In genomic region chr17:28902819-28903545, GRCh38 we compare ENCODE assay signal across 1 cellular context.
TF ChIP-seq lines count a peak whose summit lies in the region.

DHRS13 (minus strand) TSS chr17:28903079; CDS start chr17:28902944, 135 bp downstream.

TF ChIP-seq in HepG2, 621 proteins besides CTCF, POLR2A, EP300 and RAD21 (continued from another document and continues in another):
- no peak; the same call in 1 of the 2 replicates for TF ChIP-seq HMGXB3 (CRISPR knock-in tag; IDR thresholded peaks at IDR 0.05; ENCODE audit: borderline replicate concordance)
- 0 out of 2 replicates have a peak, but pooled peaks have one; percentile 19 for TF ChIP-seq RFXANK (CRISPR knock-in tag; IDR thresholded peaks at IDR 0.05)
- TF ChIP-seq KLF16 (CRISPR knock-in tag; IDR thresholded peaks at IDR 0.05) = peak in 1 of 2 experiments; percentile 76; a peak in 2 of 4 replicates
- TF ChIP-seq SMC3 (IDR thresholded peaks at IDR 0.05; ENCODE audit: low read length) = peak; percentile 9; the same call in 1 of the 2 replicates
- no peak; the same call in 1 of the 2 replicates for TF ChIP-seq ZNF639 (CRISPR knock-in tag; conservative IDR thresholded peaks at IDR 0.05)
- peak; percentile 71; the same call in 1 of the 2 replicates for TF ChIP-seq RXRB (CRISPR knock-in tag; IDR thresholded peaks at IDR 0.05; ENCODE audit: borderline replicate concordance)
- TF ChIP-seq CAMTA2 (CRISPR knock-in tag; IDR thresholded peaks at IDR 0.05; ENCODE audit: borderline replicate concordance) = peak; percentile 22; the same call in 1 of the 2 replicates
- no peak for TF ChIP-seq SNAI1 (CRISPR knock-in tag; IDR thresholded peaks at IDR 0.05; ENCODE audit: borderline replicate concordance)
- TF ChIP-seq MIER3 (CRISPR knock-in tag; IDR thresholded peaks at IDR 0.05; ENCODE audit: borderline replicate concordance) = peak; percentile 90; the same call in 1 of the 2 replicates
- TF ChIP-seq ZNF616 (CRISPR knock-in tag; IDR thresholded peaks at IDR 0.05; ENCODE audit: low read depth) = no peak
- peak; percentile 91 for TF ChIP-seq MTA1 (CRISPR knock-in tag; IDR thresholded peaks at IDR 0.05; ENCODE audit: borderline replicate concordance)
- TF ChIP-seq FOXJ3 (CRISPR knock-in tag; IDR thresholded peaks at IDR 0.05; ENCODE audit: borderline replicate concordance) = no peak
- peak; percentile 92; the same call in 1 of the 2 replicates for TF ChIP-seq ZNF563 (CRISPR knock-in tag; IDR thresholded peaks at IDR 0.05)
- TF ChIP-seq ZNF274 (CRISPR knock-in tag; IDR thresholded peaks at IDR 0.05) = peak; percentile 25; the same call in 1 of the 2 replicates
- peak; percentile 97 for TF ChIP-seq SPEN (CRISPR knock-in tag; IDR thresholded peaks at IDR 0.05; ENCODE audit: low read depth)
- TF ChIP-seq KMT2B (CRISPR knock-in tag; IDR thresholded peaks at IDR 0.05) = peak; percentile 77; the same call in 1 of the 2 replicates
- TF ChIP-seq ZNF234 (CRISPR knock-in tag; conservative IDR thresholded peaks at IDR 0.05) = no peak
- TF ChIP-seq ZNF503 (CRISPR knock-in tag; IDR thresholded peaks at IDR 0.05) = 0 out of 2 replicates have a peak, but pooled peaks have one; percentile 31
- TF ChIP-seq SOX13 (IDR thresholded peaks at IDR 0.05) = 0 out of 2 replicates have a peak, but pooled peaks have one; percentile 16
- TF ChIP-seq SOX13 (CRISPR knock-in tag; conservative IDR thresholded peaks at IDR 0.05 in 1 of 2, IDR thresholded peaks at IDR 0.05 in 1 of 2) = peak in 1 of 2 experiments; percentile 64; a peak in 1 of 4 replicates
- TF ChIP-seq MEIS2 (CRISPR knock-in tag; IDR thresholded peaks at IDR 0.05) = no peak
- TF ChIP-seq ZNF691 (CRISPR knock-in tag; IDR thresholded peaks at IDR 0.05; ENCODE audit: borderline replicate concordance, low read depth) = peak; percentile 94
- no peak for TF ChIP-seq CERS6 (CRISPR knock-in tag; IDR thresholded peaks at IDR 0.05)
- TF ChIP-seq TFE3 (CRISPR knock-in tag; IDR thresholded peaks at IDR 0.05) = peak; percentile 58; the same call in 1 of the 2 replicates
- TF ChIP-seq ZMYM4 (CRISPR knock-in tag; IDR thresholded peaks at IDR 0.05) = peak; percentile 94
- peak; percentile 55; the same call in 1 of the 2 replicates for TF ChIP-seq DR1 (CRISPR knock-in tag; IDR thresholded peaks at IDR 0.05)
- TF ChIP-seq SIN3A (IDR thresholded peaks at IDR 0.05; ENCODE audit: borderline replicate concordance, low read depth, low read length) = peak; percentile 89; the same call in 1 of the 2 replicates
- 0 out of 2 replicates have a peak, but pooled peaks have one; percentile 58 for TF ChIP-seq ZNF280B (CRISPR knock-in tag; IDR thresholded peaks at IDR 0.05; ENCODE audit: borderline replicate concordance)
- peak; percentile 92 for TF ChIP-seq HDAC2 (CRISPR knock-in tag; IDR thresholded peaks at IDR 0.05)
- peak; percentile 66 for TF ChIP-seq CCAR2 (optimal IDR thresholded peaks at IDR 0.05; ENCODE audit: low read depth, low read length)
- peak; percentile 86; the same call in 1 of the 2 replicates for TF ChIP-seq PAX8 (CRISPR knock-in tag; IDR thresholded peaks at IDR 0.05; ENCODE audit: borderline replicate concordance)
- TF ChIP-seq ZNF337 (CRISPR knock-in tag; IDR thresholded peaks at IDR 0.05; ENCODE audit: borderline replicate concordance, low read depth) = peak; percentile 67; the same call in 1 of the 2 replicates
- TF ChIP-seq ATF4 (CRISPR knock-in tag; IDR thresholded peaks at IDR 0.05) = no peak
- TF ChIP-seq KAT8 (CRISPR knock-in tag; IDR thresholded peaks at IDR 0.05) = peak; percentile 74; the same call in 1 of the 2 replicates
- TF ChIP-seq ZNF780A (CRISPR knock-in tag; IDR thresholded peaks at IDR 0.05) = no peak
- TF ChIP-seq CCDC6 (CRISPR knock-in tag; IDR thresholded peaks at IDR 0.05) = peak; percentile 87
- TF ChIP-seq CBX2 (IDR thresholded peaks at IDR 0.05; ENCODE audit: low read depth, low read length) = no peak
- TF ChIP-seq CBX2 (CRISPR knock-in tag; IDR thresholded peaks at IDR 0.05; ENCODE audit: low read depth) = no peak
- no peak for TF ChIP-seq PAF1 (CRISPR knock-in tag; IDR thresholded peaks at IDR 0.05)
- TF ChIP-seq CBFB (CRISPR knock-in tag; IDR thresholded peaks at IDR 0.05) = peak; percentile 80; the same call in 1 of the 2 replicates
- TF ChIP-seq ZNF34 (CRISPR knock-in tag; IDR thresholded peaks at IDR 0.05; ENCODE audit: borderline replicate concordance) = peak; percentile 57; the same call in 1 of the 2 replicates
- TF ChIP-seq CSRNP2 (CRISPR knock-in tag; conservative IDR thresholded peaks at IDR 0.05; ENCODE audit: low read depth) = no peak
- TF ChIP-seq ZBTB8A (CRISPR knock-in tag; IDR thresholded peaks at IDR 0.05; ENCODE audit: borderline replicate concordance, low read depth) = no peak
- TF ChIP-seq ZNF18 (CRISPR knock-in tag; IDR thresholded peaks at IDR 0.05; ENCODE audit: insufficient replicate concordance) = peak; percentile 83
- no peak for TF ChIP-seq ARNT (IDR thresholded peaks at IDR 0.05)
- TF ChIP-seq NFKBIZ (CRISPR knock-in tag; IDR thresholded peaks at IDR 0.05) = peak; percentile 48; the same call in 1 of the 2 replicates
- TF ChIP-seq NCOA2 (CRISPR knock-in tag; IDR thresholded peaks at IDR 0.05) = peak; percentile 43; the same call in 1 of the 2 replicates
- peak; percentile 95 for TF ChIP-seq TOPORS (CRISPR knock-in tag; IDR thresholded peaks at IDR 0.05)
- TF ChIP-seq ZNF44 (CRISPR knock-in tag; IDR thresholded peaks at IDR 0.05) = no peak
- peak; percentile 78 for TF ChIP-seq ZKSCAN1 (IDR thresholded peaks at IDR 0.05; ENCODE audit: low read length)
